Comparison of ENCODE assay signal across 10 cellular contexts in the genomic region with DNA sequence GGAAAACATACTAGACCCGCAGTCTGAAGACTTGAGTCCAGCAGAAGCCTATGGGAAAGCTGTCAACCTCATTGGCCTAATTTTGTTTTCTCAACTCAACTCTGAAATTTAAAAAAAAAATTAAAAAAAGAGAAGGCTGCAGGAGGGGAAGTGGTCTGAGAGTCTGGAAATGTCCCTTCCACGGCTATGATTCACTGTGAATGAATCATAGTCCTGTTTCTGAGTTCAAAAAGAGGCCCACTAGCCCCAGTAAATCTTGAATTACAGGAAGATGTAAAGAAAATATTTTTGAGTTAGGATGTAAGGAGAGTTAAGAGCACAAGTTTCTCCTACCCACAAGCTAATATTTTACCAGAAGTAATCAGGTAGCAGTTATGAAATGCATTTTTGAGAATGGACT.
A peak's percentile ranks its signal among the peaks of the same experiment; 100 is the strongest.
DNase-seq lines count a peak whose midpoint lies in the region; ATAC-seq and TF ChIP-seq lines count a peak whose summit lies in the region.
"Had no signal": no experiment of that assay in that cellular context is flagged by ENCODE, and none has a peak within 500 bp of the region (broad histone marks: within the 10 kb centered on the region; RNA-seq: fewer than 3 reads in every experiment).

No MANE protein-coding gene starts in this region.

- DNase-seq in KG1 (lab: John Stamatoyannopoulos, UW): peak; percentile 3
- peak; percentile 20 for DNase-seq in epithelial cell of esophagus (ENCODE audit: low read depth)
- DNase-seq in smooth muscle cell of the brain vasculature (ENCODE audit: low read depth, low spot score): peak; percentile 39
- no peak for DNase-seq in NCI-H748 treated with DMSO at 0.1 percent for 48 hours (lab: John Stamatoyannopoulos, UW)
- DNase-seq in suprapubic skin (ENCODE audit: low spot score in 2 of 2): no peak
- DNase-seq in GM10266 (ENCODE audit: extremely low spot score): no peak
- DNase-seq: H9; NK-92 treated with Interleukin-12 subunit alpha and Interleukin-12 subunit beta, amount 100 ng/mL, for 24 hours had no signal

- TF ChIP-seq EP300 in suprapubic skin (IDR thresholded peaks at IDR 0.05): no peak

- TF ChIP-seq CTCF in epithelial cell of esophagus (IDR thresholded peaks at IDR 0.05; ENCODE audit: insufficient read depth, low read depth, low read length, missing control alignments): no peak
- no peak for TF ChIP-seq CTCF in suprapubic skin (IDR thresholded peaks at IDR 0.05)
- TF ChIP-seq CTCF in GM10266 (IDR thresholded peaks at IDR 0.05; ENCODE audit: control insufficient read depth, insufficient read depth, low read depth, missing control alignments): no peak

- WGBS in suprapubic skin: 38% methylated on average over 2 of the region's 2 CpGs

- TF ChIP-seq POLR2A in suprapubic skin (IDR thresholded peaks at IDR 0.05): no peak

- no peak overlapping the region for H3K27ac ChIP-seq in suprapubic skin
- H3K27ac ChIP-seq: VCaP had no signal

- ATAC-seq in GM21423 (IDR thresholded peaks at IDR 0.05; ENCODE audit: unreplicated experiment): peak; percentile 63

- no peaks in the 10 kb centered on the region for H3K9me3 ChIP-seq in suprapubic skin

- H3K4me3 ChIP-seq in epithelial cell of esophagus (ENCODE audit: low read length) (no peak overlapping the region), suprapubic skin (no peak overlapping the region)

- no peaks in the 10 kb centered on the region for H3K27me3 ChIP-seq in suprapubic skin

- H3K4me1 ChIP-seq in suprapubic skin: no peaks in the 10 kb centered on the region

- H3K36me3 ChIP-seq in suprapubic skin: no peaks in the 10 kb centered on the region

Comparison
In these comparisons a context has a peak if more than half of its experiments do, and no peak if none do; other contexts are left out.
1. DNase-seq: peak in KG1 (single experiment), epithelial cell of esophagus (single experiment) and smooth muscle cell of the brain vasculature (single experiment); none in NCI-H748 treated with DMSO at 0.1 percent for 48 hours (single experiment), suprapubic skin (0 of 2) and GM10266 (single experiment).